23 cellular contexts compared by ENCODE assay signal in the genomic region with DNA sequence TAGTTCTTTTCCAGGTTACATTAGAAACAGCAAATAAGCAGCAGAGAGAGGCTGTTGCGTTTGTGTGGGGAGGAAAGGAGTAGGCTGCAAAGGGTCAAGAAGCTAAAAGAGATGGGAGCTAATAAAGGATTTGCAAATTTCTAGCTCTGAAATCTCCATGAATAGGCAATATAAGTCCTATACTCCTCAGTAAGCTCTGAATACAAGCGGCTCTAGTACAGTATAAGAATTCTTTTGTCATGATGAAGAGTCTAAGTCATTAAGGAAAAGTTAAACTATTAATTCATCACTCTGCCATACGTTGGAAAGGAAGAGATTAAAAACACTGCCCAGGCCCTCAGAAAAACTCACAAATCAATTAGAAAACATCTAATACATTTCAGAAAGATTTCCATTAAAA.
"Had no signal": no experiment of that assay in that cellular context is flagged by ENCODE, and none has a peak within 500 bp of the region (broad histone marks: within the 10 kb centered on the region; RNA-seq: fewer than 3 reads in every experiment).

No MANE protein-coding gene starts in this region.

- H3K9ac ChIP-seq: KMS-11 had no signal

- H3K9me3 ChIP-seq: SJSA1 had no signal

- H3K4me3 Mint-ChIP-seq: IgD-negative memory B cell had no signal

- H3K27ac Mint-ChIP-seq: IgD-negative memory B cell had no signal

- DNase-seq: Kasumi-1, MV-4-11, NCI-H1048, NCI-H1105, NCI-H1417, NCI-H1436 treated with DMSO at 0.1 percent for 48 hours, NCI-H1694, NCI-H187 treated with DMSO at 0.1 percent for 48 hours, NCI-H2029 treated with DMSO at 0.1 percent for 48 hours, NCI-H2171 treated with DMSO at 0.1 percent for 48 hours, NCI-H345, NCI-H524, NCI-H526 treated with DMSO at 0.1 percent for 48 hours, NCI-H748 treated with DMSO at 0.1 percent for 48 hours, Right ventricle myocardium superior, RPMI8226, SIG-M5 had no signal

- H3K27me3 Mint-ChIP-seq: IgD-negative memory B cell had no signal

- H3K27ac ChIP-seq: KMS-11, SJSA1, SK-N-MC had no signal

- H3K9me3 Mint-ChIP-seq: IgD-negative memory B cell had no signal

- H3K27me3 ChIP-seq: SJSA1 had no signal

- H3K4me3 ChIP-seq: K562, SJSA1, SK-N-MC had no signal

- H3K4me2 ChIP-seq: KMS-11 had no signal

- ATAC-seq: HepG2, K562 had no signal
